In the genomic region with DNA sequence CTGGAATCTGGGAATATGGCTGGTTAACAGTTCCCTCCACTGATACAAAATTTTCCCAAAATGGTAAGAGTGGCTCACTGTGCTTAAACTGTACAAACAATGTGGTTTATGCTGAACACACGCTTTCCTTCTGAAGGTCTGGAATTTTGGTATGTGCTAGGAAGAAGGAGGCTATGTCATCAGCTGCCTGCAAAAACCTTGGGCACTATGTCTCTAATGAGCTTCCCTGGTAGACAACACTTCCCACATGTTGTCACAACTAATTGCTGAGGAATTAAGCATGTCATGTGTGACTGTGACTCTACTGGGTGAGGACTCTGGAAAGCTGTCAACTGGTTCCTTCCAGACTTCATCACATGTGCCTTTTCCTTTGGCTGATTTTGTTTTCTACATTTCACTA, we compare ENCODE assay signal across 20 cellular contexts. TPM values are rescaled to one million over a fixed set of nuclear protein-coding genes. Genes with fewer than 3 reads are reported as not detected.
A peak's percentile ranks its signal among the peaks of the same experiment; 100 is the strongest.
DNase-seq lines count a peak whose midpoint lies in the region; ATAC-seq lines count a peak whose summit lies in the region.
"Had no signal": no experiment of that assay in that cellular context is flagged by ENCODE, and none has a peak within 500 bp of the region (broad histone marks: within the 10 kb centered on the region; RNA-seq: fewer than 3 reads in every experiment).

No MANE protein-coding gene starts in this region.

- whole genome bisulfite sequencing in trophoblast cell (ENCODE audit: extremely low coverage, insufficient coverage, insufficient read length) = no CpG with 5 or more reads among the region's 1 CpG

- H3K4me3 ChIP-seq in SJCRH30 (no peak overlapping the region), trophoblast cell (ENCODE audit: low read depth, low read length) (no peak overlapping the region)
- H3K4me3 ChIP-seq: gastrocnemius medialis, thoracic aorta had no signal

- H3K79me1 ChIP-seq in trophoblast cell (ENCODE audit: low read length) = no peaks in the 10 kb centered on the region

- H3K4me1 ChIP-seq in SJCRH30 (peaks cover 2% of the 10 kb centered on the region; the same call in 1 of the 2 replicates), trophoblast cell (ENCODE audit: control insufficient read depth in 1 of 2, insufficient read depth in 2 of 2, low read length in 2 of 2) (no peaks in the 10 kb centered on the region)
- H3K4me1 ChIP-seq: BE2C, gastrocnemius medialis had no signal

- no peak overlapping the region for H4K12ac ChIP-seq in trophoblast cell (ENCODE audit: low read depth, low read length)

- H3K9me3 Mint-ChIP-seq in activated CD8-positive, alpha-beta T cell treated with anti-CD3 and anti-CD28 coated beads, Interleukin-2, amount 10 ng/mL, durations not matched to agents 7 days and 5 days (ENCODE audit: insufficient read depth) = no peaks in the 10 kb centered on the region
- H3K9me3 Mint-ChIP-seq: activated T-helper 1 cell treated with anti-CD3 and anti-CD28 coated beads, Interleukin-12 subunit alpha, Interleukin-12 subunit beta, Interleukin-2, Interleukin-4 antibody, amounts not matched to agents 30 ng/mL and 10 ng/mL and 1 ng/mL, durations not matched to agents 14 hours and 24 hours and 36 hours; naive B cell had no signal

- no peak overlapping the region for H3K23ac ChIP-seq in trophoblast cell (ENCODE audit: low read length)

- H3K27ac ChIP-seq in SJCRH30 = no peak overlapping the region
- no peak overlapping the region for H3K27ac ChIP-seq in trophoblast cell (ENCODE audit: low read depth, low read length)
- H3K27ac ChIP-seq: gastrocnemius medialis, thoracic aorta had no signal

- H3K36me3 ChIP-seq in SJCRH30 (peaks cover 3% of the 10 kb centered on the region), trophoblast cell (ENCODE audit: control insufficient read depth in 1 of 2, insufficient read depth in 2 of 2, low read length in 2 of 2) (peaks cover 0 to 1% of the 10 kb centered on the region in 2 experiments)
- H3K36me3 ChIP-seq: BE2C, gastrocnemius medialis, thoracic aorta had no signal

- H4K91ac ChIP-seq in trophoblast cell (ENCODE audit: low read depth, low read length) = no peak overlapping the region

- H3K9ac ChIP-seq in trophoblast cell (ENCODE audit: low read length) = no peak overlapping the region

- no peak overlapping the region for H3K14ac ChIP-seq in trophoblast cell (ENCODE audit: low read length)

- CTCF ChIA-PET in activated CD8-positive, alpha-beta T cell treated with anti-CD3 and anti-CD28 coated beads, Interleukin-2, amount 10 ng/mL, durations not matched to agents 7 days and 5 days (lab: Charles Lee) = no interaction called here

- no peak for ATAC-seq in HG03097 (IDR thresholded peaks at IDR 0.05; ENCODE audit: low FRiP score, unreplicated experiment)
- ATAC-seq in GM21528 (IDR thresholded peaks at IDR 0.05; ENCODE audit: low FRiP score, unreplicated experiment) = no peak
- ATAC-seq in activated CD8-positive, alpha-beta T cell treated with anti-CD3 and anti-CD28 coated beads, Interleukin-2, amount 10 ng/mL, durations not matched to agents 7 days and 5 days = no peak
- ATAC-seq: gastrocnemius medialis, HCT116 had no signal

- no peaks in the 10 kb centered on the region for H3K4me1 Mint-ChIP-seq in activated CD8-positive, alpha-beta T cell treated with anti-CD3 and anti-CD28 coated beads, Interleukin-2, amount 10 ng/mL, durations not matched to agents 7 days and 5 days (ENCODE audit: low read depth)
- H3K4me1 Mint-ChIP-seq: endodermal cell, naive B cell had no signal

- no peak overlapping the region for H2BK120ac ChIP-seq in trophoblast cell (ENCODE audit: insufficient read depth, low read length, poor library complexity)

- H3K9me3 ChIP-seq in SJCRH30 (replicated peaks) = no peaks in the 10 kb centered on the region
- no peaks in the 10 kb centered on the region for H3K9me3 ChIP-seq in trophoblast cell (ENCODE audit: insufficient read depth, low read depth, low read length)
- H3K9me3 ChIP-seq: BE2C, gastrocnemius medialis, thoracic aorta had no signal

- H2AFZ ChIP-seq in trophoblast cell (ENCODE audit: insufficient read depth, low read length, poor library complexity) = no peak overlapping the region

- no peak overlapping the region for H4K8ac ChIP-seq in trophoblast cell (ENCODE audit: low read depth, low read length)

- H3K36me3 Mint-ChIP-seq in activated CD8-positive, alpha-beta T cell treated with anti-CD3 and anti-CD28 coated beads, Interleukin-2, amount 10 ng/mL, durations not matched to agents 7 days and 5 days (ENCODE audit: low read depth) = no peaks in the 10 kb centered on the region
- H3K36me3 Mint-ChIP-seq: naive B cell had no signal

- H3K27ac Mint-ChIP-seq in activated CD8-positive, alpha-beta T cell treated with anti-CD3 and anti-CD28 coated beads, Interleukin-2, amount 10 ng/mL, durations not matched to agents 7 days and 5 days = no peak overlapping the region
- H3K27ac Mint-ChIP-seq: activated T-helper 1 cell treated with anti-CD3 and anti-CD28 coated beads, Interleukin-12 subunit alpha, Interleukin-12 subunit beta, Interleukin-2, Interleukin-4 antibody, amounts not matched to agents 30 ng/mL and 10 ng/mL and 1 ng/mL, durations not matched to agents 14 hours and 24 hours and 36 hours; endodermal cell had no signal

- H3K27me3 Mint-ChIP-seq in activated CD8-positive, alpha-beta T cell treated with anti-CD3 and anti-CD28 coated beads, Interleukin-2, amount 10 ng/mL, durations not matched to agents 7 days and 5 days (ENCODE audit: low read depth) = no peaks in the 10 kb centered on the region
- H3K27me3 Mint-ChIP-seq: naive B cell had no signal

- H3K18ac ChIP-seq in trophoblast cell (ENCODE audit: low read length) = no peak overlapping the region

- H3K27me3 ChIP-seq in SJCRH30 = no peaks in the 10 kb centered on the region
- H3K27me3 ChIP-seq in trophoblast cell (ENCODE audit: insufficient read depth, low read length) = no peaks in the 10 kb centered on the region
- H3K27me3 ChIP-seq: BE2C, gastrocnemius medialis had no signal

- DNase-seq in GM04503 (ENCODE audit: low read depth) = peak; percentile 53
- DNase-seq in SJCRH30 = peak; percentile 15 to 21
- DNase-seq in fibroblast of peridontal ligament (ENCODE audit: extremely low read depth) = peak; percentile 77
- peak; percentile 68 to 89 for DNase-seq in trophoblast cell
- DNase-seq in NCI-H187 (lab: John Stamatoyannopoulos, UW) = no peak
- DNase-seq in activated CD8-positive, alpha-beta T cell treated with anti-CD3 and anti-CD28 coated beads, Interleukin-2, amount 10 ng/mL, durations not matched to agents 7 days and 5 days = no peak
- DNase-seq: BE2C, DMS 273 treated with DMSO at 0.1 percent for 48 hours, endodermal cell, gastrocnemius medialis, naive B cell, NCI-H1417 treated with DMSO at 0.1 percent for 48 hours, NCI-H2227 treated with DMSO at 0.1 percent for 48 hours, posterior cingulate gyrus, small intestine had no signal

- no peak overlapping the region for H3K4me2 ChIP-seq in trophoblast cell (ENCODE audit: low read length)

- POLR2A ChIA-PET in activated CD8-positive, alpha-beta T cell treated with anti-CD3 and anti-CD28 coated beads, Interleukin-2, amount 10 ng/mL, durations not matched to agents 7 days and 5 days (lab: Charles Lee) = no interaction called here

- no peak overlapping the region for H2AK5ac ChIP-seq in trophoblast cell (ENCODE audit: low read length)

- no peak overlapping the region for H3K4ac ChIP-seq in trophoblast cell (ENCODE audit: low read depth, low read length)

- no peak overlapping the region for H2BK5ac ChIP-seq in trophoblast cell (ENCODE audit: low read depth, low read length, poor library complexity)

- no peak overlapping the region for H2BK12ac ChIP-seq in trophoblast cell (ENCODE audit: low read length)

- H3K79me2 ChIP-seq in trophoblast cell (ENCODE audit: control insufficient read depth, insufficient read depth, low read length, poor library complexity) = no peaks in the 10 kb centered on the region

- no peak overlapping the region for H3K4me3 Mint-ChIP-seq in activated CD8-positive, alpha-beta T cell treated with anti-CD3 and anti-CD28 coated beads, Interleukin-2, amount 10 ng/mL, durations not matched to agents 7 days and 5 days
- H3K4me3 Mint-ChIP-seq: activated T-helper 1 cell treated with anti-CD3 and anti-CD28 coated beads, Interleukin-12 subunit alpha, Interleukin-12 subunit beta, Interleukin-2, Interleukin-4 antibody, amounts not matched to agents 30 ng/mL and 10 ng/mL and 1 ng/mL, durations not matched to agents 14 hours and 24 hours and 36 hours; endodermal cell; naive B cell had no signal

RNA-seq across cellular contexts. Expression of a gene that starts 29.2 kb away (rescaled TPM):
- total RNA-seq in SJCRH30 (2014; rRNA removed; shearing (Covaris generic)) = 10.0 and 11.4 TPM in 2 replicates
- polyA plus RNA-seq in trophoblast cell (2013) = 6.5 and 7.0 TPM in 2 replicates
- 10 to 100 TPM in 1 of 2 experiments, 1 to 10 TPM in 1; 9.2 to 10.4 TPM for total RNA-seq in activated CD8-positive, alpha-beta T cell treated with anti-CD3 and anti-CD28 coated beads, Interleukin-2, amount 10 ng/mL, durations not matched to agents 7 days and 5 days

RNA-seq across cellular contexts. Expression of a gene that starts 33.2 kb away (rescaled TPM):
- 47.6 and 50.6 TPM in 2 replicates for total RNA-seq in SJCRH30 (2014; rRNA removed; shearing (Covaris generic))
- polyA plus RNA-seq in trophoblast cell (2013) = 41.7 and 42.5 TPM in 2 replicates
- total RNA-seq in activated CD8-positive, alpha-beta T cell treated with anti-CD3 and anti-CD28 coated beads, Interleukin-2, amount 10 ng/mL, durations not matched to agents 7 days and 5 days = 10 to 100 TPM; 19.5 to 19.6 TPM

RNA-seq across cellular contexts. Expression of a gene that starts 34.9 kb away (rescaled TPM):
- total RNA-seq in SJCRH30 (2014; rRNA removed; shearing (Covaris generic)) = 106 and 119 TPM in 2 replicates
- polyA plus RNA-seq in trophoblast cell (2013) = 69.1 and 73.8 TPM in 2 replicates
- total RNA-seq in activated CD8-positive, alpha-beta T cell treated with anti-CD3 and anti-CD28 coated beads, Interleukin-2, amount 10 ng/mL, durations not matched to agents 7 days and 5 days = 100 to 1,000 TPM; 103 to 105 TPM

Comparison
In these comparisons a context has a peak if more than half of its experiments do, and no peak if none do; other contexts are left out.
1. DNase-seq: peak in GM04503 (single experiment), SJCRH30 (2 of 2), fibroblast of peridontal ligament (single experiment) and trophoblast cell (2 of 2); none in NCI-H187 (0 of 2) and activated CD8-positive, alpha-beta T cell treated with anti-CD3 and anti-CD28 coated beads, Interleukin-2, amount 10 ng/mL, durations not matched to agents 7 days and 5 days (single experiment).